Comparison of ENCODE assay signal across 8 cellular contexts in the genomic region with DNA sequence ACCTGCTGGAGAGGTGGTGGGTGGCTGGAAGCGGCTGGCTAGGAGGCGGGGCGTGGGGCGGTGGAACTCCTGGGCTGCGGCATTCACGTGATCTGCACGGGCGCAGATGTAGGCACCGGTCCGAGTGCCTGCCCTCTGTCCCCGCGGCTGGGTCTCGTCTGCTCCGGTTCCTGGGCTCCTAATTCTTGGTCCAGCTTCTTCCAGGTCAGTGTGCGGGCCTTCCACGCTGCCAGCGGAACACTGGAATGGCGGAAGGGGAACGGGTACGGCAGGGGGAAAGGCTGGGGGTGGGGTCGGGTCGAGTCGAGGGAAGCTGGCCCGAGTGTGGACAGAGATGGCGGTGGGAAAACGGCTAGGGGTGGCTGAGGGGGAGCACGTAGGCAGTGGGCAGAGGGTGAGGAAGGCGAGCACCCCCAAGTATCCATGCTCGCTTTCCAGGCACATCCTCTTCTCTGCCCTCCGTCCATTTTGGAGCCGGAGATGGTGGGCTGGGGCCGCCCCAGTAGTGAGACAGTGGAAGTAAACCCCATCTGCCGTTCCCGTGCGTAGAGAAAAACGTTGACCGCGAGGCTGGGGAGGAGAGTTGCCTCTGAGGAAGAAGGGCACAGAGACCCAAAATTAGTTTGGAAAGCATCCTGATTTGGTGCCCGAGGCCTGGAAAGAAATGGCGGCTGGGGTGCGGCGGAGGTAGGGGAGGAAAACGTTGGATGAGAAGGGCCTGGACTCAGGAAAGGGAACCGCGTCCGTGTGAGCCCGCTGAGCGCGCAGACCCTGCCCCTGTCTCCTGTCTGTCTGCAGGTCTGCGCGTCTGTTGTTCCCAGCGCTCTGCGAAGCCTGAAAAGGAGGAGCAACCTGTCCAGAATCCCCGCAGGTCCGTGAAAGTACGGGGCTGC. TPM values are rescaled to one million over a fixed set of nuclear protein-coding genes. Genes with fewer than 3 reads are reported as not detected.
DNase-seq lines count a peak whose midpoint lies in the region; ATAC-seq lines count a peak whose summit lies in the region.

Gene TCEAL4 (plus strand): TSS at position 95 of the 893 bp plus-strand sequence. CDS start 1,161 bp downstream, outside the sequence.

- H3K4me3 Mint-ChIP-seq in CD4-positive, alpha-beta memory T cell, result peak within 1 kb of the TSS; percentile 86 to 93 (median 91)

- peak in 3 of 5 donors; percentile 4 to 20 (median 13) for DNase-seq in CD4-positive, alpha-beta memory T cell
- DNase-seq in RKO (ENCODE audit: low spot score), result peak; percentile 50
- peak in 56 of 58 donors; percentile 1 to 71 (median 40) for DNase-seq in anterior cingulate cortex (lab: John Stamatoyannopoulos, UW)
- peak; percentile 57 to 87 (median 80) for DNase-seq in right cardiac atrium
- DNase-seq in posterior vena cava (ENCODE audit: low spot score), result peak; percentile 86

- H3K27ac Mint-ChIP-seq in CD4-positive, alpha-beta memory T cell, result peak within 1 kb of the TSS; percentile 18 to 87 (median 81)

- peaks cover 4% of the 10 kb centered on the region for H3K4me1 ChIP-seq in CD4-positive, alpha-beta memory T cell (ENCODE audit: insufficient read depth, low read length)
- no peaks in the 10 kb centered on the region for H3K4me1 ChIP-seq in right cardiac atrium (ENCODE audit: control insufficient read depth, insufficient read depth, low read length)

- no peaks in the 10 kb centered on the region for H3K36me3 ChIP-seq in CD4-positive, alpha-beta memory T cell (ENCODE audit: insufficient read depth, low read length)

- peaks cover 0 to 9% (median 0%) of the 10 kb centered on the region in 8 donors for H3K9me3 Mint-ChIP-seq in CD4-positive, alpha-beta memory T cell

- no peaks in the 10 kb centered on the region for H3K9me3 ChIP-seq in CD4-positive, alpha-beta memory T cell (ENCODE audit: control insufficient read depth in 1 of 2, low read length in 2 of 2)
- H3K9me3 ChIP-seq in right cardiac atrium (ENCODE audit: control insufficient read depth, low read length), result no peaks in the 10 kb centered on the region

- peaks cover 9 to 15% (median 9%) of the 10 kb centered on the region in 4 donors for H3K4me1 Mint-ChIP-seq in CD4-positive, alpha-beta memory T cell

- ATAC-seq in GM19351 (IDR thresholded peaks at IDR 0.05; ENCODE audit: unreplicated experiment) (peak; percentile 87), HG03460 (IDR thresholded peaks at IDR 0.05; ENCODE audit: unreplicated experiment) (peak; percentile 78), right cardiac atrium (peak; percentile 95 to 96), GM18861 (IDR thresholded peaks at IDR 0.05; ENCODE audit: unreplicated experiment) (no peak)

- no peaks in the 10 kb centered on the region for H3K27me3 ChIP-seq in CD4-positive, alpha-beta memory T cell (ENCODE audit: insufficient read depth, low read length)
- no peaks in the 10 kb centered on the region for H3K27me3 ChIP-seq in right cardiac atrium (ENCODE audit: control insufficient read depth, insufficient read depth)

- POLR2A ChIA-PET in CD4-positive, alpha-beta memory T cell (lab: Charles Lee; ENCODE audit: partially characterized antibody), result no interaction called here

- H3K36me3 Mint-ChIP-seq in CD4-positive, alpha-beta memory T cell, result no peaks in the 10 kb centered on the region

- H3K27me3 Mint-ChIP-seq in CD4-positive, alpha-beta memory T cell, result peaks cover 0 to under 1% of the 10 kb centered on the region in 2 donors

- intact Hi-C loops in CD4-positive, alpha-beta memory T cell (cut with micrococcal nuclease), result loop anchor here (1.0 kb wide), 1 partner anchor 101 kb away; the partner anchor contains the start of gene MORF4L2
- intact Hi-C loops in right cardiac atrium (cut with DNase I), result no loop called here
- intact Hi-C loops in posterior vena cava (cut with DNase I), result no loop called here

- CTCF ChIA-PET in CD4-positive, alpha-beta memory T cell (lab: Charles Lee; ENCODE audit: partially characterized antibody), result interaction anchor here (0.6 kb wide), 1 partner anchor 44 kb away, joined by 3 read pairs; no protein-coding TSS in a partner anchor

- peak within 1 kb of the TSS in 1 of 2 donors; percentile 53 for H3K4me3 ChIP-seq in CD4-positive, alpha-beta memory T cell (ENCODE audit: low read length in 2 of 2)
- peak within 1 kb of the TSS; percentile 96 for H3K4me3 ChIP-seq in right cardiac atrium (ENCODE audit: low read length)

- under 1% methylated on average over 55 of the region's 56 CpGs for WGBS in right cardiac atrium

- H3K27ac ChIP-seq in CD4-positive, alpha-beta memory T cell (ENCODE audit: low read depth, low read length), result peak within 1 kb of the TSS; percentile 26
- H3K27ac ChIP-seq in right cardiac atrium (ENCODE audit: low read length), result peak within 1 kb of the TSS; percentile 98

RNA-seq across cellular contexts. Expression of gene TCEAL4, which starts in this region (rescaled TPM):
- 10 to 100 TPM; 10.0 to 11.2 TPM for total RNA-seq in CD4-positive, alpha-beta memory T cell
- polyA plus RNA-seq in CD4-positive, alpha-beta memory T cell, result 10 to 100 TPM in 1 of 2 donors, 1 to 10 TPM in 1; 8.8 to 13.4 TPM
- total RNA-seq in right cardiac atrium (100 to 1,000 TPM in 2 of 4 donors, 10 to 100 TPM in 2; 85.3 to 128 (median 96.2) TPM), posterior vena cava (100 to 1,000 TPM; 197 to 336 TPM)
- polyA plus RNA-seq in right cardiac atrium, result 276 TPM

Comparison
In these comparisons a context has a peak if more than half of its experiments do, and no peak if none do; other contexts are left out.
1. RNA of gene TCEAL4 (total RNA-seq): 197 to 336 TPM in posterior vena cava and 85.3 to 128 TPM in right cardiac atrium; 10.0 to 11.2 TPM in CD4-positive, alpha-beta memory T cell; every median in the first group is over 4 times any median in the second.
2. RNA of gene TCEAL4 (polyA plus RNA-seq): 276 TPM in right cardiac atrium (single experiment); 8.8 to 13.4 TPM in CD4-positive, alpha-beta memory T cell; every median in the first group is over 10 times any median in the second.
3. DNase-seq: peak in every context shown above with its lines; median percentile 86 in posterior vena cava; 80 in right cardiac atrium; 50 in RKO; 40 in anterior cingulate cortex; 13 in CD4-positive, alpha-beta memory T cell.